In the genomic region with DNA sequence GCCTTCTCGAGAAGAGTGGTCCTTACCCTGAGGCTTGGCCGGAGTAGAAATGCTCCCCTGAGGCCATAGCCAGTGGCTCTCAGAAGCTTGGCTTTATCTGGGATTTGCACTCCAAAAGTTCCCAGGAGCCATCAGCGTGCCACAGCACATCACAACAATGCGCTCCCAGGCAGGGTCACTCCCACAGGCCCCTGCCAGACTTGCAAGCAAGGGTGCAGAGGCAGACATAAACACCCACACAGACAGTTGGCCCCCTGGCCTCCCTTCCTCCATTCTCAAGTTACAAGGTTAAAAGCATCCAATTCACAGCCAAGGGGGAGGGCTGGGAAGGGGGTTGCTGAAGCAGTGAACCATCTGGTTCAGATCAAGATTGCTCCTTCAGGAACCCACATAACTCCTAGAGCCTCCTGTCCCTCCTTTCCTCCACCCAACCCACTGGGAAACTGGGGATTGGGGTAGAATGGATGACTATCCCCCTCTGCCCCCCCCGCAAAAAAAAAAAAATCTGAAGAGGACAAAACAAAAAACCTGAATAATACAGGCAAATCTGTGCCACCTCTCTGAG, we compare ENCODE assay signal across 8 cellular contexts. TPM values are rescaled to one million over a fixed set of nuclear protein-coding genes. Genes with fewer than 3 reads are reported as not detected.
DNase-seq lines count a peak whose midpoint lies in the region; TF ChIP-seq lines count a peak whose summit lies in the region.
"Had no signal": no experiment of that assay in that cellular context is flagged by ENCODE, and none has a peak within 500 bp of the region (broad histone marks: within the 10 kb centered on the region; RNA-seq: fewer than 3 reads in every experiment).

No MANE protein-coding gene starts in this region.

- H3K27me3 ChIP-seq in ectodermal cell (ENCODE audit: control insufficient read depth, insufficient read depth, low read length, poor library complexity, severe bottlenecking) (no peaks in the 10 kb centered on the region), trophoblast cell (ENCODE audit: insufficient read depth, low read length) (no peaks in the 10 kb centered on the region)
- H3K27me3 ChIP-seq: adrenal gland had no signal

- no peak for TF ChIP-seq CTCF in GM13976 (IDR thresholded peaks at IDR 0.05; ENCODE audit: borderline replicate concordance, control extremely low read depth, extremely low read depth, insufficient read depth, missing control alignments)

- peak overlapping the region; percentile 93 for H2AK5ac ChIP-seq in trophoblast cell (ENCODE audit: low read length)

- no peak overlapping the region for H3K23ac ChIP-seq in trophoblast cell (ENCODE audit: low read length)

- H3K4ac ChIP-seq in trophoblast cell (ENCODE audit: low read depth, low read length) = peak overlapping the region; percentile 65

- in situ Hi-C loops in GM13976 (cut with MboI; ENCODE audit: low sequenced_read_pairs, unreplicated experiment) = no loop called here

- H3K79me1 ChIP-seq in trophoblast cell (ENCODE audit: low read length) = peaks cover 23% of the 10 kb centered on the region

- WGBS in ectodermal cell, 2 experiments = 15 to 16% methylated on average over 4 to 5 of the region's 5 CpGs
- no CpG with 5 or more reads among the region's 5 CpGs for WGBS in trophoblast cell (ENCODE audit: extremely low coverage, insufficient coverage, insufficient read length)

- no peaks in the 10 kb centered on the region for H3K9me3 ChIP-seq in ectodermal cell (ENCODE audit: control insufficient read depth, low read length)
- no peaks in the 10 kb centered on the region for H3K9me3 ChIP-seq in trophoblast cell (ENCODE audit: insufficient read depth, low read depth, low read length)
- H3K9me3 ChIP-seq: adrenal gland had no signal

- H3K4me2 ChIP-seq in trophoblast cell (ENCODE audit: low read length) = peak overlapping the region; percentile 84

- H2BK5ac ChIP-seq in trophoblast cell (ENCODE audit: low read depth, low read length, poor library complexity) = peak overlapping the region; percentile 79

- H3K9ac ChIP-seq in trophoblast cell (ENCODE audit: low read length) = no peak overlapping the region

- DNase-seq in GM13976 (ENCODE audit: low spot score) (peak; percentile 30), NCI-H82 treated with DMSO at 0.1 percent for 48 hours (lab: John Stamatoyannopoulos, UW; ENCODE audit: unreplicated experiment) (peak; percentile 87), trophoblast cell (peak; percentile 81), head of caudate nucleus (no peak), NCI-H1930 (lab: John Stamatoyannopoulos, UW) (no peak)
- no peak for DNase-seq in activated CD4-positive, alpha-beta T cell treated with anti-CD3 and anti-CD28 coated beads for 4 hours

- no peak overlapping the region for H3K27ac ChIP-seq in ectodermal cell (ENCODE audit: insufficient read depth, low read depth, low read length, poor library complexity, severe bottlenecking)
- peak overlapping the region; percentile 82 for H3K27ac ChIP-seq in trophoblast cell (ENCODE audit: low read depth, low read length)

- H4K8ac ChIP-seq in trophoblast cell (ENCODE audit: low read depth, low read length) = peak overlapping the region; percentile 78

- H4K12ac ChIP-seq in trophoblast cell (ENCODE audit: low read depth, low read length) = no peak overlapping the region

- peaks cover 18% of the 10 kb centered on the region for H3K79me2 ChIP-seq in trophoblast cell (ENCODE audit: control insufficient read depth, insufficient read depth, low read length, poor library complexity)

- H3K18ac ChIP-seq in trophoblast cell (ENCODE audit: low read length) = no peak overlapping the region

- H4K91ac ChIP-seq in trophoblast cell (ENCODE audit: low read depth, low read length) = peak overlapping the region; percentile 82

- intact Hi-C loops in head of caudate nucleus (cut with DNase I) = loop anchor here (10.0 kb wide), 1 partner anchor 88 kb away; the partner anchor contains the start of genes COG4 and SF3B3

- peak overlapping the region; percentile 50 for H2BK12ac ChIP-seq in trophoblast cell (ENCODE audit: low read length)

- H3K36me3 ChIP-seq in ectodermal cell (ENCODE audit: control insufficient read depth, insufficient read depth, low read length) = peaks cover 5% of the 10 kb centered on the region
- peaks cover 5 to 10% of the 10 kb centered on the region in 2 experiments for H3K36me3 ChIP-seq in trophoblast cell (ENCODE audit: control insufficient read depth in 1 of 2, insufficient read depth in 2 of 2, low read length in 2 of 2)
- H3K36me3 ChIP-seq: adrenal gland had no signal

- H3K14ac ChIP-seq in trophoblast cell (ENCODE audit: low read length) = peak overlapping the region; percentile 62

- H2BK120ac ChIP-seq in trophoblast cell (ENCODE audit: insufficient read depth, low read length, poor library complexity) = peak overlapping the region; percentile 75

- H3K4me1 ChIP-seq in ectodermal cell (ENCODE audit: control insufficient read depth, insufficient read depth, low read length) (peaks cover 31% of the 10 kb centered on the region), trophoblast cell (ENCODE audit: control insufficient read depth in 1 of 2, insufficient read depth in 2 of 2, low read length in 2 of 2) (peaks cover 44 to 46% of the 10 kb centered on the region in 2 experiments)

- peak overlapping the region; percentile 61 for H3K4me3 ChIP-seq in ectodermal cell (ENCODE audit: insufficient read depth, low read depth, low read length)
- H3K4me3 ChIP-seq in trophoblast cell (ENCODE audit: low read depth, low read length) = no peak overlapping the region

- no peak overlapping the region for H2AFZ ChIP-seq in trophoblast cell (ENCODE audit: insufficient read depth, low read length, poor library complexity)

RNA-seq across cellular contexts. Expression of gene ST3GAL2, which starts 1.8 kb away (rescaled TPM):
- 25.5 TPM for polyA plus RNA-seq in ectodermal cell (2013, experiment 1 of 4)
- 25.9 TPM for polyA plus RNA-seq in ectodermal cell (2013, experiment 2 of 4)
- polyA plus RNA-seq in ectodermal cell (2013, experiment 3 of 4) = 19.5 TPM
- polyA plus RNA-seq in ectodermal cell (2013, experiment 4 of 4) = 20.4 TPM
- 28.0 and 29.6 TPM in 2 replicates for polyA plus RNA-seq in trophoblast cell (2013)

RNA-seq across cellular contexts. Expression of gene FCSK, which starts 17.3 kb away (rescaled TPM):
- polyA plus RNA-seq in ectodermal cell (2013, experiment 1 of 4) = 8.4 TPM
- 7.1 TPM for polyA plus RNA-seq in ectodermal cell (2013, experiment 2 of 4)
- 5.4 TPM for polyA plus RNA-seq in ectodermal cell (2013, experiment 3 of 4)
- polyA plus RNA-seq in ectodermal cell (2013, experiment 4 of 4) = 8.5 TPM
- 2.9 and 3.5 TPM in 2 replicates for polyA plus RNA-seq in trophoblast cell (2013)

Comparison
In these comparisons a context has a peak if more than half of its experiments do, and no peak if none do; other contexts are left out.
1. DNase-seq: peak in GM13976 (single experiment), NCI-H82 treated with DMSO at 0.1 percent for 48 hours (single experiment) and trophoblast cell (2 of 2); none in head of caudate nucleus (0 of 42), NCI-H1930 (0 of 2) and activated CD4-positive, alpha-beta T cell treated with anti-CD3 and anti-CD28 coated beads for 4 hours (0 of 2).